ENCODE assay signal across 22 cellular contexts in genomic region chr20:12640255-12640654, GRCh38.
DNase-seq lines count a peak whose midpoint lies in the region; ATAC-seq and TF ChIP-seq lines count a peak whose summit lies in the region.
"Had no signal": no experiment of that assay in that cellular context is flagged by ENCODE, and none has a peak within 500 bp of the region (broad histone marks: within the 10 kb centered on the region; RNA-seq: fewer than 3 reads in every experiment).

No MANE protein-coding gene starts in this region.

- intact Hi-C loops in MCF 10A (cut with micrococcal nuclease): no loop called here
- intact Hi-C loops in breast epithelium (cut with DNase I; ENCODE audit: low total_unique reads): no loop called here
- intact Hi-C loops in testis (cut with DNase I; ENCODE audit: low total_unique reads): no loop called here

- in situ Hi-C loops in G401 (cut with HindIII; ENCODE audit: low sequenced_read_pairs): no loop called here

- no peak overlapping the region for H3K4me3 Mint-ChIP-seq in MCF 10A (ENCODE audit: unreplicated experiment)
- H3K4me3 Mint-ChIP-seq: CD4-positive, alpha-beta T cell had no signal

- no peaks in the 10 kb centered on the region for H3K4me1 Mint-ChIP-seq in MCF 10A (ENCODE audit: insufficient read depth, unreplicated experiment)

- H3K27me3 ChIP-seq in breast epithelium (no peaks in the 10 kb centered on the region), testis (no peaks in the 10 kb centered on the region), gastroesophageal sphincter (no peaks in the 10 kb centered on the region)
- H3K27me3 ChIP-seq: SJSA1 had no signal

- H3K27me3 Mint-ChIP-seq in MCF 10A (ENCODE audit: insufficient read depth, unreplicated experiment): no peaks in the 10 kb centered on the region
- H3K27me3 Mint-ChIP-seq: CD4-positive, alpha-beta T cell had no signal

- H3K4me3 ChIP-seq in breast epithelium (no peak overlapping the region), testis (no peak overlapping the region), gastroesophageal sphincter (no peak overlapping the region)
- H3K4me3 ChIP-seq: PC-9, SJSA1 had no signal

- peaks cover 6% of the 10 kb centered on the region for H3K9me3 Mint-ChIP-seq in MCF 10A (ENCODE audit: unreplicated experiment)

- CTCF ChIA-PET in MCF 10A (lab: Yijun Ruan, JAX): no interaction called here

- TF ChIP-seq CTCF in MCF 10A (IDR thresholded peaks at IDR 0.05; ENCODE audit: unreplicated experiment): no peak
- TF ChIP-seq CTCF in breast epithelium (IDR thresholded peaks at IDR 0.05): no peak
- TF ChIP-seq CTCF in testis (IDR thresholded peaks at IDR 0.05): no peak
- no peak for TF ChIP-seq CTCF in gastroesophageal sphincter (IDR thresholded peaks at IDR 0.05)

- no peaks in the 10 kb centered on the region for H3K36me3 ChIP-seq in breast epithelium
- H3K36me3 ChIP-seq in testis (ENCODE audit: low read depth, missing control alignments): no peaks in the 10 kb centered on the region
- no peaks in the 10 kb centered on the region for H3K36me3 ChIP-seq in gastroesophageal sphincter
- H3K36me3 ChIP-seq: SJSA1 had no signal

- H3K4me1 ChIP-seq in breast epithelium: no peaks in the 10 kb centered on the region
- H3K4me1 ChIP-seq in testis: no peaks in the 10 kb centered on the region
- no peaks in the 10 kb centered on the region for H3K4me1 ChIP-seq in gastroesophageal sphincter
- H3K4me1 ChIP-seq: SJSA1 had no signal

- H3K27ac Mint-ChIP-seq in MCF 10A (ENCODE audit: low read depth, unreplicated experiment): no peak overlapping the region
- H3K27ac Mint-ChIP-seq: CD4-positive, alpha-beta T cell had no signal

- no peak for TF ChIP-seq EP300 in gastroesophageal sphincter (IDR thresholded peaks at IDR 0.05)

- ATAC-seq in gastroesophageal sphincter: no peak
- ATAC-seq: HCT116 had no signal

- POLR2A ChIA-PET in MCF 10A (lab: Yijun Ruan, JAX): interaction anchor here (2.6 kb wide), 1 partner anchor 10 kb away, joined by 7 read pairs; no protein-coding TSS in a partner anchor

- H3K36me3 Mint-ChIP-seq in MCF 10A (ENCODE audit: insufficient read depth, unreplicated experiment): no peaks in the 10 kb centered on the region

- no peak for TF ChIP-seq POLR2A in breast epithelium (IDR thresholded peaks at IDR 0.05)
- TF ChIP-seq POLR2A in testis (IDR thresholded peaks at IDR 0.05): no peak
- TF ChIP-seq POLR2A in gastroesophageal sphincter (IDR thresholded peaks at IDR 0.05): no peak

- no peaks in the 10 kb centered on the region for H3K9me3 ChIP-seq in breast epithelium
- no peaks in the 10 kb centered on the region for H3K9me3 ChIP-seq in testis
- no peaks in the 10 kb centered on the region for H3K9me3 ChIP-seq in gastroesophageal sphincter
- H3K9me3 ChIP-seq: SJSA1 had no signal

- 57 to 77% methylated on average over 4 of the region's 4 CpGs for WGBS in testis, 2 donors
- WGBS in gastroesophageal sphincter (ENCODE audit: low coverage in 1 of 2), 2 donors: 58 to 61% methylated on average over 3 of the region's 4 CpGs

- no TSS peak for BruUV-seq in MCF 10A (replicated peaks; lab: Mats Ljungman, UMichigan)

- DNase-seq in MCF 10A (ENCODE audit: unreplicated experiment) (peak; percentile 2), breast epithelium (ENCODE audit: low spot score in 2 of 2) (no peak), G401 (ENCODE audit: low spot score) (peak; percentile 4), kidney tubule cell (ENCODE audit: low spot score) (peak; percentile 19), testis (peak; percentile 44), RPMI8226 (no peak)
- no peak for DNase-seq in activated CD4-positive, alpha-beta T cell treated with anti-CD3 and anti-CD28 coated beads, Interleukin-2, amount 50 U/mL, for 48 hours
- DNase-seq: ACHN; CD4-positive, alpha-beta T cell; DMS53; MV-4-11; NCI-H1105; NCI-H1436 treated with DMSO at 0.1 percent for 48 hours; NCI-H187 treated with DMSO at 0.1 percent for 48 hours; NCI-H2171 treated with DMSO at 0.1 percent for 48 hours; NCI-H524 treated with DMSO at 0.1 percent for 48 hours; PC-9; Right ventricle myocardium superior had no signal

- H3K27ac ChIP-seq in breast epithelium: no peak overlapping the region
- no peak overlapping the region for H3K27ac ChIP-seq in testis
- no peak overlapping the region for H3K27ac ChIP-seq in gastroesophageal sphincter
- H3K27ac ChIP-seq: 22Rv1, PC-9, SJSA1 had no signal

Comparison
In these comparisons a context has a peak if more than half of its experiments do, and no peak if none do; other contexts are left out.
1. DNase-seq: peak in MCF 10A (single experiment), G401 (single experiment), kidney tubule cell (single experiment) and testis (single experiment); none in breast epithelium (0 of 2), activated CD4-positive, alpha-beta T cell treated with anti-CD3 and anti-CD28 coated beads, Interleukin-2, amount 50 U/mL, for 48 hours (0 of 2) and RPMI8226 (single experiment).